In genomic region chr6:114342086-114342825, GRCh38 we compare ENCODE assay signal across 8 cellular contexts. TPM values are rescaled to one million over a fixed set of nuclear protein-coding genes. Genes with fewer than 3 reads are reported as not detected.
A peak's percentile ranks its signal among the peaks of the same experiment; 100 is the strongest.
DNase-seq lines count a peak whose midpoint lies in the region; ATAC-seq lines count a peak whose summit lies in the region.

No MANE protein-coding gene starts in this region.

- intact Hi-C loops in posterior cingulate gyrus (cut with DNase I), result loop anchor here (5.0 kb wide), 1 partner anchor 245 kb away; no protein-coding TSS in a partner anchor

- DNase-seq in NCI-H1417 (lab: John Stamatoyannopoulos, UW), result peak; percentile 24 to 79 (median 71)
- DNase-seq in NCI-H1417 treated with DMSO at 0.1 percent for 48 hours (lab: John Stamatoyannopoulos, UW), result no peak
- peak; percentile 45 to 57 for DNase-seq in SJCRH30
- peak; percentile 42 for DNase-seq in glomerular visceral epithelial cell (ENCODE audit: extremely low spot score)
- peak; percentile 41 to 94 (median 56) for DNase-seq in posterior cingulate gyrus
- no peak for DNase-seq in hepatic stellate cell (ENCODE audit: low spot score)

- peak overlapping the region; percentile 87 for H3K4me3 ChIP-seq in SJCRH30

- H3K9me3 ChIP-seq in SJCRH30 (replicated peaks), result no peaks in the 10 kb centered on the region

- no peaks in the 10 kb centered on the region for H3K4me1 ChIP-seq in SJCRH30

- peak overlapping the region; percentile 24; the same call in 1 of the 2 replicates for H3K27ac ChIP-seq in SJCRH30

- no peaks in the 10 kb centered on the region for H3K27me3 ChIP-seq in SJCRH30

- no peak for ATAC-seq in GM18867 (IDR thresholded peaks at IDR 0.05; ENCODE audit: unreplicated experiment)
- no peak for ATAC-seq in HG03097 (IDR thresholded peaks at IDR 0.05; ENCODE audit: low FRiP score, unreplicated experiment)

- no peaks in the 10 kb centered on the region for H3K36me3 ChIP-seq in SJCRH30

RNA-seq across cellular contexts. Expression of gene HS3ST5, which starts 0.6 kb away (rescaled TPM):
- 0.55 and 0.56 TPM in 2 replicates for total RNA-seq in SJCRH30 (2014; rRNA removed; shearing (Covaris generic))

Comparison
In these comparisons a context has a peak if more than half of its experiments do, and no peak if none do; other contexts are left out.
1. DNase-seq: peak in NCI-H1417 (3 of 3), SJCRH30 (2 of 2), glomerular visceral epithelial cell (single experiment) and posterior cingulate gyrus (10 of 10); none in NCI-H1417 treated with DMSO at 0.1 percent for 48 hours (single experiment) and hepatic stellate cell (single experiment).